21 cellular contexts compared by ENCODE assay signal in genomic region chr3:150682819-150683218, GRCh38. TPM values are rescaled to one million over a fixed set of nuclear protein-coding genes. Genes with fewer than 3 reads are reported as not detected.
DNase-seq lines count a peak whose midpoint lies in the region; ATAC-seq, FAIRE-seq and TF ChIP-seq lines count a peak whose summit lies in the region.
"Had no signal": no experiment of that assay in that cellular context is flagged by ENCODE, and none has a peak within 500 bp of the region (broad histone marks: within the 10 kb centered on the region; RNA-seq: fewer than 3 reads in every experiment).

No MANE protein-coding gene starts in this region.

- TF ChIP-seq RAD21 in liver (IDR thresholded peaks at IDR 0.05) (no peak), HepG2 (CRISPR knock-in tag; IDR thresholded peaks at IDR 0.05) (no peak)

- H3K27ac ChIP-seq in liver (ENCODE audit: low read depth in 1 of 2, low read length in 2 of 2): no peak overlapping the region
- H3K27ac ChIP-seq in HepG2 (ENCODE audit: extremely low read length, insufficient read depth, low read length): no peak overlapping the region
- peak overlapping the region; percentile 94 for H3K27ac ChIP-seq in KOPT-K1 (ENCODE audit: low read depth, low read length, poor library complexity, severe bottlenecking)
- H3K27ac ChIP-seq: A549 had no signal

- in situ Hi-C loops in HepG2 (cut with HindIII; ENCODE audit: extremely low pct_ligation_motif_present, low pct_unique_long_range_greater_than_20kb): no loop called here

- CTCF ChIA-PET in HepG2 (lab: Yijun Ruan, JAX; ENCODE audit: low intra/inter-chr PET ratio, low total read pairs): no interaction called here

- intact Hi-C loops in HepG2 (cut with micrococcal nuclease; ENCODE audit: unreplicated experiment): no loop called here

- no peaks in the 10 kb centered on the region for H3K9me3 ChIP-seq in liver (ENCODE audit: control insufficient read depth in 4 of 4, low read length in 3 of 4)
- no peaks in the 10 kb centered on the region for H3K9me3 ChIP-seq in HepG2 (ENCODE audit: low read length)
- H3K9me3 ChIP-seq in KOPT-K1 (ENCODE audit: insufficient read depth, low read length, poor library complexity, severe bottlenecking): no peaks in the 10 kb centered on the region
- H3K9me3 ChIP-seq: A549 had no signal

- TF ChIP-seq EP300 in HepG2 (IDR thresholded peaks at IDR 0.05; ENCODE audit: low read depth in 2 of 2, low read length in 2 of 2): no peak
- TF ChIP-seq EP300 in HepG2 (CRISPR knock-in tag; IDR thresholded peaks at IDR 0.05; ENCODE audit: borderline replicate concordance): no peak

- no peak overlapping the region for H2AFZ ChIP-seq in HepG2 (ENCODE audit: low read length)

- FAIRE-seq in HepG2 (lab: Jason Lieb, UNC): no peak
- FAIRE-seq: A549, G401.6, GM12892 had no signal

- TF ChIP-seq POLR2A in HepG2 (IDR thresholded peaks at IDR 0.05; ENCODE audit: insufficient read depth in 1 of 2, low read depth in 2 of 2, low read length in 2 of 2): no peak

- H3K4me3 ChIP-seq in liver (ENCODE audit: low read depth in 1 of 3, low read length in 3 of 3) (no peak overlapping the region), HepG2 (replicated peaks in 1 of 3; ENCODE audit: insufficient read depth in 1 of 3, low read depth in 2 of 3, low read length in 3 of 3) (no peak overlapping the region)
- H3K4me3 ChIP-seq: A549 had no signal

- no peak for DNase-seq in HepG2 (ENCODE audit: low spot score)
- peak; percentile 80 for DNase-seq in kidney tubule cell (ENCODE audit: low spot score)
- no peak for DNase-seq in stimulated activated CD4-positive, alpha-beta T cell treated with anti-CD3 and anti-CD28 coated beads, Interleukin-2, amount 100 ng/mL, for 24 hours
- no peak for DNase-seq in HUDEP-2 (lab: John Stamatoyannopoulos, UW; ENCODE audit: unreplicated experiment in 76 of 76)
- no peak for DNase-seq in activated effector memory CD4-positive, alpha-beta T cell treated with Interleukin-2 at 50 U/mL for 16 hours
- DNase-seq: C1 segment of cervical spinal cord; Calu3; CD4-positive, alpha-beta T cell; DMS 273 treated with DMSO at 0.1 percent for 48 hours; DMS79 treated with DMSO at 0.1 percent for 48 hours; EL; HCEC 1CT; HFFc6; Karpas-422 had no signal

- H3K4me2 ChIP-seq in HepG2 (ENCODE audit: low read depth, low read length): no peak overlapping the region
- H3K4me2 ChIP-seq: A549 had no signal

- H3K36me3 ChIP-seq in liver (ENCODE audit: control insufficient read depth in 4 of 4, insufficient read depth in 3 of 4, low read depth in 1 of 4, low read length in 3 of 4) (no peaks in the 10 kb centered on the region), HepG2 (replicated peaks in 1 of 2; ENCODE audit: control insufficient read depth in 1 of 2, insufficient read depth in 2 of 2, low read length in 2 of 2) (no peaks in the 10 kb centered on the region), KOPT-K1 (ENCODE audit: insufficient read depth, low read length) (no peaks in the 10 kb centered on the region)

- TF ChIP-seq CTCF in liver (IDR thresholded peaks at IDR 0.05; ENCODE audit: low read depth, low read length, missing input control) (no peak), HepG2 (CRISPR knock-in tag; IDR thresholded peaks at IDR 0.05) (no peak)

- H3K27me3 ChIP-seq in liver (ENCODE audit: control insufficient read depth in 4 of 4, insufficient read depth in 4 of 4, low read length in 3 of 4) (no peaks in the 10 kb centered on the region), HepG2 (ENCODE audit: control insufficient read depth in 1 of 2, insufficient read depth in 2 of 2, low read length in 2 of 2) (no peaks in the 10 kb centered on the region; a peak in 1 of 5 replicates)

- H3K4me1 ChIP-seq in liver (ENCODE audit: control insufficient read depth in 4 of 4, insufficient read depth in 4 of 4, low read length in 3 of 4) (peaks cover 0 to 5% (median under 1%) of the 10 kb centered on the region in 4 donors), HepG2 (ENCODE audit: insufficient read depth, low read length) (no peaks in the 10 kb centered on the region)
- H3K4me1 ChIP-seq: A549 had no signal

- no peak for ATAC-seq in HepG2
- ATAC-seq: A549 had no signal

- H4K20me1 ChIP-seq in HepG2 (ENCODE audit: insufficient read depth, low read length): no peaks in the 10 kb centered on the region

- H3K9ac ChIP-seq in liver (ENCODE audit: low read depth in 1 of 2, low read length in 2 of 2) (no peak overlapping the region), HepG2 (ENCODE audit: insufficient read depth, low read depth, low read length) (no peak overlapping the region)

- POLR2A ChIA-PET in HepG2 (lab: Yijun Ruan, JAX): no interaction called here

- no peaks in the 10 kb centered on the region for H3K79me2 ChIP-seq in HepG2 (ENCODE audit: insufficient read depth, low read length)

- no TSS peak for BruUV-seq in HepG2 (replicated peaks; lab: Mats Ljungman, UMichigan)

TF ChIP-seq in liver, 16 proteins besides CTCF, POLR2A, EP300 and RAD21 (continues in another document):
- peak; percentile 16 for TF ChIP-seq YY1 (IDR thresholded peaks at IDR 0.05)
- no peak for TF ChIP-seq GABPA (IDR thresholded peaks at IDR 0.05 in 1 of 2, conservative IDR thresholded peaks at IDR 0.05 in 1 of 2)
- peak in 1 of 2 donors; percentile 8 for TF ChIP-seq HNF4A (conservative IDR thresholded peaks at IDR 0.05)
- TF ChIP-seq ZBTB33 (IDR thresholded peaks at IDR 0.05): no peak
- TF ChIP-seq FOXA2 (IDR thresholded peaks at IDR 0.05): no peak
- TF ChIP-seq SP1 (IDR thresholded peaks at IDR 0.05): peak; percentile 41

TF ChIP-seq in HepG2, 621 proteins besides CTCF, POLR2A, EP300 and RAD21 (continues in another document):
- no peak for TF ChIP-seq FOXP1 (IDR thresholded peaks at IDR 0.05)
- TF ChIP-seq FOXP1 (CRISPR knock-in tag; IDR thresholded peaks at IDR 0.05): no peak
- no peak for TF ChIP-seq HDAC2 (CRISPR knock-in tag; IDR thresholded peaks at IDR 0.05)
- no peak for TF ChIP-seq TFAP4 (IDR thresholded peaks at IDR 0.05; ENCODE audit: borderline replicate concordance, low read depth)
- no peak for TF ChIP-seq ZNF343 (CRISPR knock-in tag; IDR thresholded peaks at IDR 0.05)
- no peak for TF ChIP-seq ARNT2 (CRISPR knock-in tag; IDR thresholded peaks at IDR 0.05; ENCODE audit: low read depth)
- TF ChIP-seq ZBTB10 (CRISPR knock-in tag; IDR thresholded peaks at IDR 0.05; ENCODE audit: borderline replicate concordance): no peak
- no peak for TF ChIP-seq ZNF136 (CRISPR knock-in tag; IDR thresholded peaks at IDR 0.05; ENCODE audit: low read depth)
- TF ChIP-seq FOXO1 (CRISPR knock-in tag; IDR thresholded peaks at IDR 0.05): no peak

RNA-seq across cellular contexts. Expression of gene ERICH6, which starts 20.9 kb away (rescaled TPM):
- total RNA-seq in liver: under 1 TPM in 1 of 2 donors, not detected in 1; under 0.01 TPM
- not detected for polyA plus RNA-seq in liver
- total RNA-seq in HepG2 (2016; rRNA removed; fragmentation: Illumina TruSeq; extraction: Trizol): not detected in 2 replicates
- 0.18 TPM in 1 of 2 replicates, not detected in the other for total RNA-seq in HepG2 (2016; cell fraction: cytosol; rRNA removed; fragmentation: Illumina TruSeq; extraction: Trizol; ENCODE audit: low read depth)
- total RNA-seq in HepG2 (2016; cell fraction: insoluble cytoplasmic fraction; rRNA removed; fragmentation: Illumina TruSeq; extraction: Trizol): 0.09 TPM in 1 of 2 replicates, not detected in the other
- 0.15 TPM in 1 of 2 replicates, not detected in the other for total RNA-seq in HepG2 (2016; cell fraction: membrane; rRNA removed; fragmentation: Illumina TruSeq; extraction: Trizol)
- total RNA-seq in HepG2 (2016; cell fraction: nucleus; rRNA removed; fragmentation: Illumina TruSeq; extraction: Trizol): 0.28 TPM in 1 of 2 replicates, not detected in the other
- polyA plus RNA-seq in HepG2 (2011; rRNA removed): 0.03 TPM in 1 of 2 replicates, not detected in the other
- 0.03 and 0.18 TPM in 2 replicates for polyA plus RNA-seq in HepG2 (2011; cell fraction: cytosol; rRNA removed)
- polyA plus RNA-seq in HepG2 (2011; cell fraction: nucleus; rRNA removed): 0.10 and 0.48 TPM in 2 replicates
- polyA plus RNA-seq in HepG2 (2012): 0.15 TPM in 1 of 2 replicates, not detected in the other
- polyA plus RNA-seq in HepG2 (2016; cell fraction: cytosol; fragmentation: Illumina TruSeq; extraction: Trizol; ENCODE audit: low read depth): not detected in 2 replicates
- not detected in 2 replicates for polyA plus RNA-seq in HepG2 (2016; cell fraction: insoluble cytoplasmic fraction; fragmentation: Illumina TruSeq; extraction: Trizol; ENCODE audit: low read depth)
- polyA plus RNA-seq in HepG2 (2016; cell fraction: membrane; fragmentation: Illumina TruSeq; extraction: Trizol; ENCODE audit: low read depth): not detected in 2 replicates
- polyA plus RNA-seq in HepG2 (2016; cell fraction: nucleus; fragmentation: Illumina TruSeq; extraction: Trizol; ENCODE audit: insufficient read depth, low read depth): not detected in 2 replicates
- 0.09 and 0.32 TPM in 2 replicates for polyA minus RNA-seq in HepG2 (2011; rRNA and poly(A)+ RNA removed; ENCODE audit: low replicate concordance)
- 0.30 TPM in 1 of 2 replicates, not detected in the other for polyA minus RNA-seq in HepG2 (2011; cell fraction: cytosol; rRNA and poly(A)+ RNA removed)
- 0.26 and 0.50 TPM in 2 replicates for polyA minus RNA-seq in HepG2 (2011; cell fraction: nucleus; rRNA and poly(A)+ RNA removed)
- total RNA-seq: Calu3; CD4-positive, alpha-beta T cell; HT-29 had no signal
- polyA plus RNA-seq: AG04450 had no signal
